In genomic region chr7:137851361-137851945, GRCh38 we compare ENCODE assay signal across 1 cellular context.
TF ChIP-seq lines count a peak whose summit lies in the region.

No MANE protein-coding gene starts in this region.

TF ChIP-seq in SK-N-SH treated with all-trans-retinoic acid at 6 μM for 48 hours, 23 proteins besides CTCF, POLR2A, EP300 and RAD21 (continued from another document):
- TF ChIP-seq, protein P1, sequence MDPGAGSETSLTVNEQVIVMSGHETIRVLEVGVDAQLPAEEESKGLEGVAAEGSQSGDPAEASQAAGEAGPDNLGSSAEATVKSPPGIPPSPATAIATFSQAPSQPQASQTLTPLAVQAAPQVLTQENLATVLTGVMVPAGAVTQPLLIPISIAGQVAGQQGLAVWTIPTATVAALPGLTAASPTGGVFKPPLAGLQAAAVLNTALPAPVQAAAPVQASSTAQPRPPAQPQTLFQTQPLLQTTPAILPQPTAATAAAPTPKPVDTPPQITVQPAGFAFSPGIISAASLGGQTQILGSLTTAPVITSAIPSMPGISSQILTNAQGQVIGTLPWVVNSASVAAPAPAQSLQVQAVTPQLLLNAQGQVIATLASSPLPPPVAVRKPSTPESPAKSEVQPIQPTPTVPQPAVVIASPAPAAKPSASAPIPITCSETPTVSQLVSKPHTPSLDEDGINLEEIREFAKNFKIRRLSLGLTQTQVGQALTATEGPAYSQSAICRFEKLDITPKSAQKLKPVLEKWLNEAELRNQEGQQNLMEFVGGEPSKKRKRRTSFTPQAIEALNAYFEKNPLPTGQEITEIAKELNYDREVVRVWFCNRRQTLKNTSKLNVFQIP (CRISPR knock-in tag; IDR thresholded peaks at IDR 0.05; ENCODE audit: borderline replicate concordance, low read depth), result no peak
- TF ChIP-seq ZNF565 (CRISPR knock-in tag; conservative IDR thresholded peaks at IDR 0.05; ENCODE audit: low read depth), result no peak
- no peak for TF ChIP-seq ZFP3 (CRISPR knock-in tag; IDR thresholded peaks at IDR 0.05)
- no peak for TF ChIP-seq ZNF70 (CRISPR knock-in tag; IDR thresholded peaks at IDR 0.05)
- TF ChIP-seq ZNF8 (CRISPR knock-in tag; IDR thresholded peaks at IDR 0.05), result no peak
- TF ChIP-seq RARB (CRISPR knock-in tag; IDR thresholded peaks at IDR 0.05), result no peak
- TF ChIP-seq CSRNP3 (CRISPR knock-in tag; IDR thresholded peaks at IDR 0.05), result no peak
- no peak for TF ChIP-seq TOX (CRISPR knock-in tag; IDR thresholded peaks at IDR 0.05; ENCODE audit: borderline replicate concordance)
- TF ChIP-seq OSR1 (CRISPR knock-in tag; IDR thresholded peaks at IDR 0.05), result no peak
